ENCODE assay signal across 21 cellular contexts in the genomic region with DNA sequence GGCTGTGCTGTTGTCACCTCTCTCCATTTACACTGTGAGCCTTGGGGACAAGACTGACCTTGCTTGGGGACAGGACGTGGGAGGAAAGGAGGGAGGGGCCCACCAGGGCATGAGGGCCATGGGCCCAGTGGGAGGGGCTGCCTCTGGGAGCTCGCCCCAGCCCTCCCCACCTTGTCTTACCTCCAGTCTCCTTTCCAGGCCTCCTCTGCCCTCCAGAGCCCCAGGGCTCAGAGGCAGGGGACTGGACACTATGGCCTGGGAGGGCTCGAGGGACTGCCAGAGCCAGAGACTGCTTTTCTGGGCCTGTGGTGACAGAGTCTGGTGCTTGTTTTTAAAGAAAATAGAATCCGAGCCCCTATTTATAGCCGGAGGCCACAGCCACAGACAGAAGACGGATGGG. TPM values are rescaled to one million over a fixed set of nuclear protein-coding genes. Genes with fewer than 3 reads are reported as not detected.
DNase-seq lines count a peak whose midpoint lies in the region; ATAC-seq and TF ChIP-seq lines count a peak whose summit lies in the region.
"Had no signal": no experiment of that assay in that cellular context is flagged by ENCODE, and none has a peak within 500 bp of the region (broad histone marks: within the 10 kb centered on the region; RNA-seq: fewer than 3 reads in every experiment).

No MANE protein-coding gene starts in this region.

- intact Hi-C loops in left ventricle myocardium superior (cut with micrococcal nuclease): no loop called here
- intact Hi-C loops in vagina (cut with DNase I): no loop called here

- TF ChIP-seq CTCF in right atrium auricular region (IDR thresholded peaks at IDR 0.05) (no peak), coronary artery (IDR thresholded peaks at IDR 0.05) (no peak), osteocyte (IDR thresholded peaks at IDR 0.05) (no peak), vagina (IDR thresholded peaks at IDR 0.05) (no peak), brain microvascular endothelial cell (IDR thresholded peaks at IDR 0.05; ENCODE audit: low read depth, low read length, missing control alignments) (no peak)

- DNase-seq in right atrium auricular region (ENCODE audit: low spot score): no peak
- no peak for DNase-seq in left ventricle myocardium superior
- DNase-seq in coronary artery (ENCODE audit: low spot score): no peak
- no peak for DNase-seq in osteocyte (ENCODE audit: extremely low spot score, unreplicated experiment)
- no peak for DNase-seq in vagina (ENCODE audit: extremely low spot score in 2 of 2)
- no peak for DNase-seq in DMS53 treated with DMSO at 0.1 percent for 48 hours (lab: John Stamatoyannopoulos, UW; ENCODE audit: unreplicated experiment)
- no peak for DNase-seq in brain microvascular endothelial cell
- DNase-seq in midbrain (lab: John Stamatoyannopoulos, UW): no peak
- DNase-seq: CD8-positive, alpha-beta T cell; GM23248; Karpas-422; mesendoderm; NCI-H1436 treated with DMSO at 0.1 percent for 48 hours; NCI-H446; occipital lobe; SHP77; small intestine had no signal

- peak overlapping the region; percentile 67 for H3K27ac Mint-ChIP-seq in osteocyte (ENCODE audit: unreplicated experiment)
- H3K27ac Mint-ChIP-seq: activated T-helper 2 cell treated with anti-CD3 and anti-CD28 coated beads, Interferon-gamma antibody, Interleukin-2, Interleukin-4, amounts not matched to agents 10 μg/mL and 5 μg/mL and 100 μg/mL, durations not matched to agents 14 hours and 24 hours and 36 hours; CD8-positive, alpha-beta T cell; T-helper 1 cell treated with Interleukin-12 subunit alpha and Interleukin-12 subunit beta and Interleukin-4 antibody, amounts not matched to agents 30 μg/mL and 1 μg/mL, for 36 hours had no signal

- peaks cover 0 to 79% of the 10 kb centered on the region in 2 donors for H3K4me1 ChIP-seq in right atrium auricular region
- H3K4me1 ChIP-seq in vagina: peaks cover 80% of the 10 kb centered on the region

- in situ Hi-C loops in brain microvascular endothelial cell (cut with HindIII; ENCODE audit: low pct_ligation_motif_present, low sequenced_read_pairs): no loop called here

- H3K36me3 ChIP-seq in right atrium auricular region: no peaks in the 10 kb centered on the region
- H3K36me3 ChIP-seq in vagina: no peaks in the 10 kb centered on the region
- no peaks in the 10 kb centered on the region for H3K36me3 ChIP-seq in brain microvascular endothelial cell (replicated peaks)
- H3K36me3 ChIP-seq: adrenal gland had no signal

- H3K27ac ChIP-seq in right atrium auricular region (peak overlapping the region; percentile 75 to 83), coronary artery (peak overlapping the region; percentile 95 to 98), vagina (peak overlapping the region; percentile 81), brain microvascular endothelial cell (no peak overlapping the region)
- H3K27ac ChIP-seq: adrenal gland, GM23248 had no signal

- no peaks in the 10 kb centered on the region for H3K9me3 Mint-ChIP-seq in osteocyte (ENCODE audit: unreplicated experiment)
- H3K9me3 Mint-ChIP-seq: activated T-helper 2 cell treated with anti-CD3 and anti-CD28 coated beads, Interferon-gamma antibody, Interleukin-2, Interleukin-4, amounts not matched to agents 10 μg/mL and 5 μg/mL and 100 μg/mL, durations not matched to agents 14 hours and 24 hours and 36 hours; CD8-positive, alpha-beta T cell; stimulated activated effector memory CD8-positive, alpha-beta T cell treated with anti-CD3 and anti-CD28 coated beads, Interleukin-12 subunit alpha, Interleukin-12 subunit beta, amount 100 ng/mL, for 72 hours; T-helper 1 cell treated with Interleukin-12 subunit alpha and Interleukin-12 subunit beta and Interleukin-4 antibody, amounts not matched to agents 30 μg/mL and 1 μg/mL, for 36 hours had no signal

- H3K9me3 ChIP-seq in right atrium auricular region (no peaks in the 10 kb centered on the region), vagina (no peaks in the 10 kb centered on the region)
- H3K9me3 ChIP-seq: adrenal gland had no signal

- no peak for TF ChIP-seq POLR2A in vagina (IDR thresholded peaks at IDR 0.05)

- ATAC-seq in left ventricle myocardium superior: no peak
- ATAC-seq: CD8-positive, alpha-beta T cell; stimulated activated effector memory CD8-positive, alpha-beta T cell treated with anti-CD3 and anti-CD28 coated beads, Interleukin-12 subunit alpha, Interleukin-12 subunit beta, amount 100 ng/mL, for 72 hours had no signal

- H3K4me3 Mint-ChIP-seq in osteocyte (ENCODE audit: unreplicated experiment): no peak overlapping the region
- H3K4me3 Mint-ChIP-seq: CD8-positive, alpha-beta T cell; stimulated activated effector memory CD8-positive, alpha-beta T cell treated with anti-CD3 and anti-CD28 coated beads, Interleukin-12 subunit alpha, Interleukin-12 subunit beta, amount 100 ng/mL, for 72 hours; T-helper 1 cell treated with Interleukin-12 subunit alpha and Interleukin-12 subunit beta and Interleukin-4 antibody, amounts not matched to agents 30 μg/mL and 1 μg/mL, for 36 hours had no signal

- H3K4me3 ChIP-seq in right atrium auricular region: no peak overlapping the region
- H3K4me3 ChIP-seq in coronary artery: peak overlapping the region; percentile 13
- H3K4me3 ChIP-seq in vagina: no peak overlapping the region
- no peak overlapping the region for H3K4me3 ChIP-seq in brain microvascular endothelial cell (ENCODE audit: low read depth, low read length)
- H3K4me3 ChIP-seq: adrenal gland, GM23248 had no signal

- H3K27me3 Mint-ChIP-seq in osteocyte (ENCODE audit: unreplicated experiment): no peaks in the 10 kb centered on the region

- H3K27me3 ChIP-seq in right atrium auricular region: no peaks in the 10 kb centered on the region
- H3K27me3 ChIP-seq in vagina: no peaks in the 10 kb centered on the region
- H3K27me3 ChIP-seq in brain microvascular endothelial cell (replicated peaks): no peaks in the 10 kb centered on the region
- H3K27me3 ChIP-seq: adrenal gland had no signal

- peaks cover 76% of the 10 kb centered on the region for H3K4me1 Mint-ChIP-seq in osteocyte (ENCODE audit: unreplicated experiment)

- no peaks in the 10 kb centered on the region for H3K36me3 Mint-ChIP-seq in osteocyte (ENCODE audit: unreplicated experiment)
- H3K36me3 Mint-ChIP-seq: CD8-positive, alpha-beta T cell; stimulated activated effector memory CD8-positive, alpha-beta T cell treated with anti-CD3 and anti-CD28 coated beads, Interleukin-12 subunit alpha, Interleukin-12 subunit beta, amount 100 ng/mL, for 72 hours had no signal

RNA-seq across cellular contexts. Expression of a gene that starts 10.2 kb away (rescaled TPM):
- 10 to 100 TPM; 32.6 to 55.6 TPM for total RNA-seq in right atrium auricular region
- total RNA-seq in left ventricle myocardium superior: 5.2 TPM
- total RNA-seq in osteocyte: 43.3 and 48.1 TPM in 2 replicates
- 23.1 TPM for total RNA-seq in vagina
- total RNA-seq: CD8-positive, alpha-beta T cell had no signal

RNA-seq across cellular contexts. Expression of a gene that starts 54.7 kb away (rescaled TPM):
- 10 to 100 TPM; 10.3 to 20.5 TPM for total RNA-seq in right atrium auricular region
- 12.0 TPM for total RNA-seq in left ventricle myocardium superior
- total RNA-seq in osteocyte: 36.3 and 36.7 TPM in 2 replicates
- 23.6 TPM for total RNA-seq in vagina
